In the genomic region with DNA sequence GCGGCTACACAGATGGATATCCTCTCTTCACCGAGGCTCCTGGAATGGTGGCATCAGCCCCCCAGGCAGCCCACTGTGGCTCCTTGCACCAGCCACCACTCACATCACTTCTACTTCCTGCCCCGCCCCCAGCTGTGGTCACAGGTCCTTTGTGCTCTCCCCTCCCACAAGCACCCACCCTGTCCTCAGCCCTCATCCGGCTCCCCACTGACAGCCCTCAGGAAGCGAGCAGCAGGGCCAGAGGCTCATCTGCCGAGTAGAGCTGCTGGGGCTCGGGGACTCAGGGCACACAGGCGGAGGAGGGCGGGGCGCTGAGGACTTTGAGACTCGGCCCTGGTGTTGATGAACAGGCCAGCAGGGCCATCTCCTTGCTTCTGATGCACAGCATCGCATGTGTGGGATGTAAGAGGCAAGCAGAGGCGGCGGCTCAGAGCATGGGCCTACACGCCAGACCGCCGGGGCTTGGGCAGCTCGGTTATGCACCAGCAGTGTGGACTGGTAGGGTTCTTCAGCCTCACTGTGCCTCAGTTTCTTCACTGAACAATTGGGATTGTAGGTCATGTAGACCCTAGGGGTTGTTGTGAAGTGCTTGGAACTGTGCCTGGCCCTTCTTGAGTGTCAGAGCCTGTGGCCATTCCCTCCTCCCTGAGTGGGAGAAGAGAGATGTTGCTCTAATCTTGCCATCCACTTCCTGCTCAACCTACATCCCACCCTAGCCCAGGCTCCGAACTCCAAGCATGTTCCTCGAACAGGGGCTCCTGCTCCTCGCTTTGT, we compare ENCODE assay signal across 8 cellular contexts.
A peak's percentile ranks its signal among the peaks of the same experiment; 100 is the strongest.
DNase-seq lines count a peak whose midpoint lies in the region; ATAC-seq lines count a peak whose summit lies in the region.

Gene PRF1, minus strand, starts transcription at position 77 of the 774 bp plus-strand sequence. CDS start 1,839 bp downstream, outside the sequence.

- DNase-seq in activated CD4-positive, alpha-beta T cell treated with anti-CD3 and anti-CD28 coated beads for 1 hour: peak; percentile 41
- peak; percentile 44 for DNase-seq in activated naive CD8-positive, alpha-beta T cell treated with anti-CD3 and anti-CD28 coated beads, Interleukin-2, amount 50 U/mL, for 16 hours (ENCODE audit: low read depth, low spot score)
- DNase-seq in stimulated activated CD4-positive, alpha-beta T cell treated with anti-CD3 and anti-CD28 coated beads, Interleukin-12 subunit alpha, Interleukin-12 subunit beta, amount 100 ng/mL, for 48 hours (ENCODE audit: low read depth in 2 of 3, low spot score in 1 of 3): peak; percentile 48 to 56 (median 56)
- DNase-seq in NCI-H1105 (lab: John Stamatoyannopoulos, UW): no peak

- ATAC-seq in GM18517 (IDR thresholded peaks at IDR 0.05; ENCODE audit: unreplicated experiment): no peak
- ATAC-seq in GM19463 (IDR thresholded peaks at IDR 0.05; ENCODE audit: unreplicated experiment): no peak
- ATAC-seq in GM19351 (IDR thresholded peaks at IDR 0.05; ENCODE audit: unreplicated experiment): no peak

- H3K4me1 ChIP-seq in BLaER1 treated with 17β-estradiol and CSF1 and Interleukin-3, amounts not matched to agents 10 nM and 100 nM: peaks cover 12 to 38% (median 30%) of the 10 kb centered on the region in 10 experiments

- no peaks in the 10 kb centered on the region for H3K9me3 ChIP-seq in BLaER1 treated with 17β-estradiol and CSF1 and Interleukin-3, amounts not matched to agents 10 nM and 100 nM (replicated peaks in 1 of 11)

- H3K4me2 ChIP-seq in BLaER1 treated with 17β-estradiol and CSF1 and Interleukin-3, amounts not matched to agents 10 nM and 100 nM: peak within 1 kb of the TSS; percentile 40 to 82 (median 69); a peak in 21 of 22 replicates

- H4K20me1 ChIP-seq in BLaER1 treated with 17β-estradiol and CSF1 and Interleukin-3, amounts not matched to agents 10 nM and 100 nM: no peaks in the 10 kb centered on the region

- H3K27me3 ChIP-seq in BLaER1 treated with 17β-estradiol and CSF1 and Interleukin-3, amounts not matched to agents 10 nM and 100 nM: no peaks in the 10 kb centered on the region

- peak within 1 kb of the TSS in 6 of 11 experiments; percentile 20 to 54 (median 32); a peak in 7 of 22 replicates for H3K27ac ChIP-seq in BLaER1 treated with 17β-estradiol and CSF1 and Interleukin-3, amounts not matched to agents 10 nM and 100 nM

- no peak within 1 kb of the TSS for H3K4me3 ChIP-seq in BLaER1 treated with 17β-estradiol and CSF1 and Interleukin-3, amounts not matched to agents 10 nM and 100 nM

- peak within 1 kb of the TSS in 2 of 11 experiments; percentile 10 to 38; a peak in 3 of 22 replicates for H3K9ac ChIP-seq in BLaER1 treated with 17β-estradiol and CSF1 and Interleukin-3, amounts not matched to agents 10 nM and 100 nM

- no peaks in the 10 kb centered on the region for H3K36me3 ChIP-seq in BLaER1 treated with 17β-estradiol and CSF1 and Interleukin-3, amounts not matched to agents 10 nM and 100 nM
